ENCODE assay signal across 8 cellular contexts in the genomic region with DNA sequence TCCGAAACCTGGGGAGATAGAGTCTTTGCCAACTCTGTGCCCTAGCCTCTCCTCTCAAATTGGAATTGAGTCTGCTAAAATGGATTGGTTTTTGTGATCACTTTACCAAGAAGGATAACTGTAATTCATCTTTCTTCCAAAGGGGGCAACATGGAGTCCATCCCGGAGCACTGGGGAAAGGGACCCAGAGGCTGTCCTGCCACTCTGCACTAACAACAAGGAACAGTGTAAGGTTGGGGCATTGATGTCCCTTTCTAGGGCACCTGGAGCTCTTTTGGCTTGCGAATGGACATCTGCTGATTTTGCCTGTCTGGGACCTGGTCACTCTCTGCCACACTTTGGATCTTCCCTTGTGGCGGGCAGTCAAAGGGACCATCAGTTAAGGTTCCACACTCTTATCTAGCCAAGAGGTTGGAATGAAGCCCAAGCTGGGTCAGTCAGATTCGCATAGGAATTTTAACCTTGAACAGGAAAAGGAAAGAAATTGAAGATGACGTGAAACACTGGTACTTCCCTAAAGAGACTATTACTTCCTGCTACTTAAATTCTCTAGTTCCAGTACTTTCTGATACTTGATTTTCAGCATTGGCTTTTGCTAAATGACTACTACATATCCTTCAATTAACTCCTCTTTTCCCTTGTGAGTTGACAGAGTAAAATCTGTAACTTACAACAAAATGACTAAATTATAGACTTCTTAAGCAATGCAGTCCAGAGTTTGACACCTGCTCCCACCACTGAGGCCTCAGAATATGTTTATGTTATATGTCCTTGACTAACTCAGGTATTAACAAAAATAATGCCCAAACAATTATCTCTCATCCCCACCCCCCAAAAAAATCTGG.
DNase-seq lines count a peak whose midpoint lies in the region; ATAC-seq and TF ChIP-seq lines count a peak whose summit lies in the region.

No MANE protein-coding gene starts in this region.

- H3K4me3 Mint-ChIP-seq in natural killer cell treated with Interleukin-12 subunit alpha and Interleukin-12 subunit beta and Interleukin-15 and Interleukin-18, amount 100 ng/mL, for 72 hours = peak overlapping the region; percentile 10
- H3K4me3 Mint-ChIP-seq in naive thymus-derived CD4-positive, alpha-beta T cell = peak overlapping the region in 2 of 10 donors; percentile 10 to 65

- peak overlapping the region; percentile 31 to 36 for H3K27ac Mint-ChIP-seq in natural killer cell treated with Interleukin-12 subunit alpha and Interleukin-12 subunit beta and Interleukin-15 and Interleukin-18, amount 100 ng/mL, for 72 hours
- H3K27ac Mint-ChIP-seq in naive thymus-derived CD4-positive, alpha-beta T cell = peak overlapping the region in 3 of 9 donors; percentile 19 to 42 (median 22)

- ATAC-seq in HG03521 (IDR thresholded peaks at IDR 0.05; ENCODE audit: unreplicated experiment) (peak; percentile 52), HG02840 (IDR thresholded peaks at IDR 0.05; ENCODE audit: low FRiP score, unreplicated experiment) (no peak), GM18505 (IDR thresholded peaks at IDR 0.05; ENCODE audit: unreplicated experiment) (no peak)
- peak; percentile 36 to 66 for ATAC-seq in natural killer cell treated with Interleukin-12 subunit alpha and Interleukin-12 subunit beta and Interleukin-15 and Interleukin-18, amount 100 ng/mL, for 72 hours
- ATAC-seq in naive thymus-derived CD4-positive, alpha-beta T cell = no peak

- H3K36me3 Mint-ChIP-seq in natural killer cell treated with Interleukin-12 subunit alpha and Interleukin-12 subunit beta and Interleukin-15 and Interleukin-18, amount 100 ng/mL, for 72 hours = peaks cover 6% of the 10 kb centered on the region
- no peaks in the 10 kb centered on the region for H3K36me3 Mint-ChIP-seq in naive thymus-derived CD4-positive, alpha-beta T cell

- TF ChIP-seq POLR2A in GM18505 (IDR thresholded peaks at IDR 0.05; ENCODE audit: borderline replicate concordance, extremely low read depth, insufficient read depth, insufficient read length) = no peak

- H3K27ac ChIP-seq in naive thymus-derived CD4-positive, alpha-beta T cell (ENCODE audit: low read depth, low read length) = no peak overlapping the region

- H3K4me3 ChIP-seq in GM06990 (replicated peaks; ENCODE audit: low read depth, low read length) (no peak overlapping the region), astrocyte of the spinal cord (ENCODE audit: low read depth, low read length) (no peak overlapping the region)
- no peak overlapping the region for H3K4me3 ChIP-seq in naive thymus-derived CD4-positive, alpha-beta T cell (ENCODE audit: low read length)

- CTCF ChIA-PET in naive thymus-derived CD4-positive, alpha-beta T cell (lab: Charles Lee) = interaction anchor here (0.7 to 2.0 kb wide), 2 partner anchors 10 to 32 kb away, joined by 3 to 4 read pairs; no protein-coding TSS in a partner anchor

- intact Hi-C loops in naive thymus-derived CD4-positive, alpha-beta T cell (cut with micrococcal nuclease) = loop anchor here in 1 of 2 donors (10.0 kb wide), 1 partner anchor 244 kb away; no protein-coding TSS in a partner anchor

- H3K27me3 ChIP-seq in GM06990 (replicated peaks; ENCODE audit: control insufficient read depth, insufficient read depth, low read length) = no peaks in the 10 kb centered on the region
- no peaks in the 10 kb centered on the region for H3K27me3 ChIP-seq in naive thymus-derived CD4-positive, alpha-beta T cell (ENCODE audit: control insufficient read depth in 2 of 2, insufficient read depth in 2 of 2, low read length in 2 of 2)

- H3K9me3 ChIP-seq in naive thymus-derived CD4-positive, alpha-beta T cell (ENCODE audit: control insufficient read depth in 2 of 3, low read length in 3 of 3) = no peaks in the 10 kb centered on the region

- TF ChIP-seq CTCF in GM06990 (IDR thresholded peaks at IDR 0.05; ENCODE audit: insufficient read depth, low read length, poor library complexity, severe bottlenecking) (peak; percentile 62), astrocyte of the spinal cord (IDR thresholded peaks at IDR 0.05; ENCODE audit: low read depth, low read length) (peak; percentile 61)

- H3K4me1 Mint-ChIP-seq in natural killer cell treated with Interleukin-12 subunit alpha and Interleukin-12 subunit beta and Interleukin-15 and Interleukin-18, amount 100 ng/mL, for 72 hours (ENCODE audit: low read depth in 2 of 2) = peaks cover 20 to 21% of the 10 kb centered on the region in 2 donors
- peaks cover 3 to 56% (median 42%) of the 10 kb centered on the region in 7 donors for H3K4me1 Mint-ChIP-seq in naive thymus-derived CD4-positive, alpha-beta T cell

- POLR2A ChIA-PET in naive thymus-derived CD4-positive, alpha-beta T cell (lab: Charles Lee) = no interaction called here

- no peak for DNase-seq in GM06990 (ENCODE audit: extremely low read depth, insufficient read length)
- peak; percentile 23 for DNase-seq in astrocyte of the spinal cord (ENCODE audit: low read depth, low spot score)
- no peak for DNase-seq in natural killer cell treated with Interleukin-12 subunit alpha and Interleukin-12 subunit beta and Interleukin-15 and Interleukin-18, amount 100 ng/mL, for 72 hours (ENCODE audit: low spot score)
- DNase-seq in naive thymus-derived CD4-positive, alpha-beta T cell = no peak
- no peak for DNase-seq in NCI-H128 (lab: John Stamatoyannopoulos, UW; ENCODE audit: unreplicated experiment)

- in situ Hi-C loops in astrocyte of the spinal cord (cut with HindIII; ENCODE audit: low sequenced_read_pairs) = no loop called here

- H3K36me3 ChIP-seq in GM06990 (ENCODE audit: control insufficient read depth, insufficient read depth, low read length) = no peaks in the 10 kb centered on the region
- H3K36me3 ChIP-seq in naive thymus-derived CD4-positive, alpha-beta T cell (ENCODE audit: control insufficient read depth in 2 of 3, insufficient read depth in 3 of 3, low read length in 3 of 3) = no peaks in the 10 kb centered on the region

- H3K4me1 ChIP-seq in naive thymus-derived CD4-positive, alpha-beta T cell (ENCODE audit: control insufficient read depth in 2 of 2, insufficient read depth in 2 of 2, low read length in 2 of 2) = peaks cover 0 to 14% of the 10 kb centered on the region in 2 donors

- H3K9me3 Mint-ChIP-seq in natural killer cell treated with Interleukin-12 subunit alpha and Interleukin-12 subunit beta and Interleukin-15 and Interleukin-18, amount 100 ng/mL, for 72 hours = no peaks in the 10 kb centered on the region
- peaks cover 0 to 1% (median 0%) of the 10 kb centered on the region in 11 donors for H3K9me3 Mint-ChIP-seq in naive thymus-derived CD4-positive, alpha-beta T cell

- H3K27me3 Mint-ChIP-seq in natural killer cell treated with Interleukin-12 subunit alpha and Interleukin-12 subunit beta and Interleukin-15 and Interleukin-18, amount 100 ng/mL, for 72 hours = peaks cover 17 to 23% of the 10 kb centered on the region in 2 donors
- H3K27me3 Mint-ChIP-seq in naive thymus-derived CD4-positive, alpha-beta T cell = peaks cover 0 to 3% (median 0%) of the 10 kb centered on the region in 5 donors

Comparison
In these comparisons a context has a peak if more than half of its experiments do, and no peak if none do; other contexts are left out.
1. ATAC-seq: peak in HG03521 (single experiment) and natural killer cell treated with Interleukin-12 subunit alpha and Interleukin-12 subunit beta and Interleukin-15 and Interleukin-18, amount 100 ng/mL, for 72 hours (2 of 2); none in naive thymus-derived CD4-positive, alpha-beta T cell (single experiment), HG02840 (single experiment) and GM18505 (single experiment).